In the genomic region with DNA sequence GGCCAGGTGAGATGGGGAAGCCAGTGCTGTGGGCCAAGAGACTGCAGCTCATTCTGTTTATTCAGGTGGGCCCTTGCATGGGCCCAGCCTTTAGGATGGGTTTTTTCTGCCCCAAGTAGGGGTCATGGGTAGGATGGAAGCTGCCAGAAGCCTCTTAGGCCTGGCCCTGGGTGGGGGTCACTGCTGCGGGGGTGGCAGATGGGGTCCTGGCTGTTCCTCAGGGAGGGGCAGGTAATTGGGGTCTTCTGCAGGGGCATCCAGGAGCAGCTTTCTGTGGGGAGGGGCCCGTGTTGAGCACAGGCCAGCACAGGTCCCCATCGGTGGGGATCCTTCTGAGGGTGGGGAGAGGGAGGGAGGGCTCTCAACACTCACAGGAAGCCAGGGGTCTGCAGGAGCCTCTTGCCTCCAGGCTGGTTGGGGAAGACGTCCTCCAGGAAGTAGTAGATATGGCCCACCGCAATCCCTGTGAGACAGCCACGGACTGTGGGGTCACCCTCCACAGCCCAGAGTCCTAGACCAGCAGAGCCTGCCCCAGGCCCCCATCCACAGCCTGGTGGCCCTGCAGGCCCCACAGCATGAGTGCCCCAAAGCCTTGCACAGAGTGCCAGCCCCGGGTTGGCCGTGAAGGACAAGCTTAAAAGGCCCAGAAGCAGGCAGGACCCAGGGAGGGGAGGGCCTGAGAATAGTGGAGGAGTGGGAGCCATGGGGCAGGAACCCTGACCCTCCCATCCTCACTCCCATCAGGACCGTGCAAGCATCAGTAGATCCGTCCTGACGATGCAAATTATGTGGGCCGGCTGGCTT, we compare ENCODE assay signal across 11 cellular contexts. TPM values are rescaled to one million over a fixed set of nuclear protein-coding genes. Genes with fewer than 3 reads are reported as not detected.
DNase-seq lines count a peak whose midpoint lies in the region; ATAC-seq and TF ChIP-seq lines count a peak whose summit lies in the region.
"Had no signal": no experiment of that assay in that cellular context is flagged by ENCODE, and none has a peak within 500 bp of the region (broad histone marks: within the 10 kb centered on the region; RNA-seq: fewer than 3 reads in every experiment).

No MANE protein-coding gene starts in this region.

- TF ChIP-seq CTCF in activated CD8-positive, alpha-beta T cell treated with anti-CD3 and anti-CD28 coated beads for 36 hours (IDR thresholded peaks at IDR 0.05): no peak
- TF ChIP-seq CTCF in right lobe of liver (IDR thresholded peaks at IDR 0.05) (no peak), testis (IDR thresholded peaks at IDR 0.05) (no peak)

- DNase-seq in activated naive CD4-positive, alpha-beta T cell treated with anti-CD3 and anti-CD28 coated beads, Interleukin-2, amount 10 ng/mL, durations not matched to agents 7 days and 5 days: no peak
- no peak for DNase-seq in activated naive CD4-positive, alpha-beta T cell (lab: John Stamatoyannopoulos, UW)
- no peak for DNase-seq in activated CD8-positive, alpha-beta T cell treated with anti-CD3 and anti-CD28 coated beads for 36 hours
- DNase-seq in right lobe of liver (peak; percentile 16 to 40 (median 39)), testis (no peak), HuH-7.5 (ENCODE audit: low spot score) (no peak)
- DNase-seq: MV-4-11 had no signal

- no peak overlapping the region for H3K27ac ChIP-seq in right lobe of liver
- peak overlapping the region; percentile 5 to 35 for H3K27ac ChIP-seq in testis
- H3K27ac ChIP-seq: HL-60, vagina had no signal

- H3K36me3 Mint-ChIP-seq in activated naive CD4-positive, alpha-beta T cell treated with anti-CD3 and anti-CD28 coated beads, Interleukin-2, amount 10 ng/mL, durations not matched to agents 7 days and 5 days: peaks cover 11% of the 10 kb centered on the region
- peaks cover 2% of the 10 kb centered on the region for H3K36me3 Mint-ChIP-seq in activated CD8-positive, alpha-beta T cell treated with anti-CD3 and anti-CD28 coated beads for 36 hours (ENCODE audit: low read depth)

- 94% methylated on average over 2 of the region's 12 CpGs for WGBS in right lobe of liver (ENCODE audit: insufficient coverage, low coverage, low lambda C conversion rate, missing lambda C conversion rate)
- WGBS in testis, 2 donors: 83 to 87% methylated on average over 5 to 12 of the region's 12 CpGs

- H3K36me3 ChIP-seq in right lobe of liver (peaks cover 0 to 5% (median 2%) of the 10 kb centered on the region in 4 donors), testis (ENCODE audit: low read depth, missing control alignments) (no peaks in the 10 kb centered on the region)

- CTCF ChIA-PET in activated naive CD4-positive, alpha-beta T cell treated with anti-CD3 and anti-CD28 coated beads, Interleukin-2, amount 10 ng/mL, durations not matched to agents 7 days and 5 days (lab: Charles Lee): interaction anchor here (1.4 kb wide), 1 partner anchor 68 kb away, joined by 5 read pairs; no protein-coding TSS in a partner anchor
- CTCF ChIA-PET in activated CD8-positive, alpha-beta T cell treated with anti-CD3 and anti-CD28 coated beads for 36 hours (lab: Charles Lee): interaction anchor here (1.2 kb wide), 1 partner anchor 13 kb away, joined by 5 read pairs; no protein-coding TSS in a partner anchor

- H3K9me3 ChIP-seq in right lobe of liver (no peaks in the 10 kb centered on the region), testis (no peaks in the 10 kb centered on the region)
- H3K9me3 ChIP-seq: vagina had no signal

- H3K9me3 Mint-ChIP-seq in activated naive CD4-positive, alpha-beta T cell treated with anti-CD3 and anti-CD28 coated beads, Interleukin-2, amount 10 ng/mL, durations not matched to agents 7 days and 5 days: no peaks in the 10 kb centered on the region
- no peaks in the 10 kb centered on the region for H3K9me3 Mint-ChIP-seq in activated CD8-positive, alpha-beta T cell treated with anti-CD3 and anti-CD28 coated beads for 36 hours

- no peak for TF ChIP-seq POLR2A in right lobe of liver (IDR thresholded peaks at IDR 0.05)
- TF ChIP-seq POLR2A in testis (IDR thresholded peaks at IDR 0.05): no peak

- no peaks in the 10 kb centered on the region for H3K27me3 ChIP-seq in right lobe of liver
- no peaks in the 10 kb centered on the region for H3K27me3 ChIP-seq in testis
- H3K27me3 ChIP-seq: vagina had no signal

- no peak overlapping the region for H3K4me3 ChIP-seq in right lobe of liver
- H3K4me3 ChIP-seq in testis: no peak overlapping the region
- H3K4me3 ChIP-seq: vagina had no signal

- H3K27ac Mint-ChIP-seq in activated naive CD4-positive, alpha-beta T cell treated with anti-CD3 and anti-CD28 coated beads, Interleukin-2, amount 10 ng/mL, durations not matched to agents 7 days and 5 days: peak overlapping the region; percentile 63
- H3K27ac Mint-ChIP-seq in activated CD8-positive, alpha-beta T cell treated with anti-CD3 and anti-CD28 coated beads for 36 hours: no peak overlapping the region

- no peak for ATAC-seq in activated CD8-positive, alpha-beta T cell treated with anti-CD3 and anti-CD28 coated beads for 36 hours
- ATAC-seq in right lobe of liver: no peak
- no peak for ATAC-seq in GM21786 (IDR thresholded peaks at IDR 0.05; ENCODE audit: unreplicated experiment)
- no peak for ATAC-seq in GM21737 (IDR thresholded peaks at IDR 0.05; ENCODE audit: unreplicated experiment)

- intact Hi-C loops in activated CD8-positive, alpha-beta T cell treated with anti-CD3 and anti-CD28 coated beads for 36 hours (cut with micrococcal nuclease): loop anchor here (5.0 kb wide), 1 partner anchor 65 kb away; the partner anchor contains the start of gene MMP11
- intact Hi-C loops in right lobe of liver (cut with DNase I) (no loop called here), testis (cut with DNase I; ENCODE audit: low total_unique reads) (no loop called here)

- H3K4me3 Mint-ChIP-seq in activated naive CD4-positive, alpha-beta T cell treated with anti-CD3 and anti-CD28 coated beads, Interleukin-2, amount 10 ng/mL, durations not matched to agents 7 days and 5 days: peak overlapping the region; percentile 57
- H3K4me3 Mint-ChIP-seq in activated CD8-positive, alpha-beta T cell treated with anti-CD3 and anti-CD28 coated beads for 36 hours: peak overlapping the region; percentile 81

- H3K27me3 Mint-ChIP-seq in activated naive CD4-positive, alpha-beta T cell treated with anti-CD3 and anti-CD28 coated beads, Interleukin-2, amount 10 ng/mL, durations not matched to agents 7 days and 5 days: peaks cover 17% of the 10 kb centered on the region
- peaks cover 2% of the 10 kb centered on the region for H3K27me3 Mint-ChIP-seq in activated CD8-positive, alpha-beta T cell treated with anti-CD3 and anti-CD28 coated beads for 36 hours

- peaks cover 25% of the 10 kb centered on the region for H3K4me1 Mint-ChIP-seq in activated naive CD4-positive, alpha-beta T cell treated with anti-CD3 and anti-CD28 coated beads, Interleukin-2, amount 10 ng/mL, durations not matched to agents 7 days and 5 days
- H3K4me1 Mint-ChIP-seq in activated CD8-positive, alpha-beta T cell treated with anti-CD3 and anti-CD28 coated beads for 36 hours (ENCODE audit: low read depth): peaks cover 20% of the 10 kb centered on the region

- H3K4me1 ChIP-seq in right lobe of liver (peaks cover 0 to 7% (median 0%) of the 10 kb centered on the region in 4 donors), testis (peaks cover 23% of the 10 kb centered on the region)

- POLR2A ChIA-PET in activated CD8-positive, alpha-beta T cell treated with anti-CD3 and anti-CD28 coated beads for 36 hours (lab: Charles Lee): interaction anchor here (0.8 to 1.3 kb wide), 4 partner anchors 11 to 59 kb away, joined by 3 to 4 read pairs (median 3); partner anchors contain the start of gene MIF

RNA-seq across cellular contexts. Expression of gene DERL3, which starts 1.9 kb away (rescaled TPM):
- total RNA-seq in activated CD8-positive, alpha-beta T cell treated with anti-CD3 and anti-CD28 coated beads for 36 hours: 1 to 10 TPM; 5.4 to 7.6 TPM
- 1 to 10 TPM; 1.1 to 7.1 (median 4.1) TPM for total RNA-seq in right lobe of liver
- 10 to 100 TPM; 14.9 to 16.2 TPM for total RNA-seq in testis
- 48.7 TPM for polyA plus RNA-seq in testis (ENCODE audit: insufficient read depth, low read depth, low replicate concordance)

RNA-seq across cellular contexts. Expression of gene SLC2A11, which starts 20.8 kb away (rescaled TPM):
- 1 to 10 TPM; 8.0 to 8.6 TPM for total RNA-seq in activated CD8-positive, alpha-beta T cell treated with anti-CD3 and anti-CD28 coated beads for 36 hours
- total RNA-seq in right lobe of liver: 1 to 10 TPM; 2.9 to 7.1 (median 5.0) TPM
- total RNA-seq in testis: 10 to 100 TPM; 21.8 to 22.7 TPM
- 14.3 TPM for polyA plus RNA-seq in testis (ENCODE audit: insufficient read depth, low read depth, low replicate concordance)

RNA-seq across cellular contexts. Expression of gene SMARCB1, which starts 50.1 kb away (rescaled TPM):
- 10 to 100 TPM; 82.8 to 86.3 TPM for total RNA-seq in activated CD8-positive, alpha-beta T cell treated with anti-CD3 and anti-CD28 coated beads for 36 hours
- total RNA-seq in right lobe of liver (10 to 100 TPM; 19.9 to 70.2 (median 25.3) TPM), testis (100 to 1,000 TPM; 158 to 165 TPM)
- 160 TPM for polyA plus RNA-seq in testis (ENCODE audit: insufficient read depth, low read depth, low replicate concordance)

RNA-seq across cellular contexts. Expression of gene MIF, which starts 57.3 kb away (rescaled TPM):
- total RNA-seq in activated CD8-positive, alpha-beta T cell treated with anti-CD3 and anti-CD28 coated beads for 36 hours: 1,000 to 10,000 TPM; 1,485 to 1,525 TPM
- total RNA-seq in right lobe of liver (100 to 1,000 TPM in 5 of 6 experiments, 10 to 100 TPM in 1; 79.4 to 561 (median 307) TPM), testis (100 to 1,000 TPM; 239 to 472 TPM)
- polyA plus RNA-seq in testis (ENCODE audit: insufficient read depth, low read depth, low replicate concordance): 177 TPM

Comparison
In these comparisons a context has a peak if more than half of its experiments do, and no peak if none do; other contexts are left out.
1. DNase-seq: peak in right lobe of liver (3 of 3); none in activated naive CD4-positive, alpha-beta T cell treated with anti-CD3 and anti-CD28 coated beads, Interleukin-2, amount 10 ng/mL, durations not matched to agents 7 days and 5 days (single experiment), activated naive CD4-positive, alpha-beta T cell (0 of 4), activated CD8-positive, alpha-beta T cell treated with anti-CD3 and anti-CD28 coated beads for 36 hours (single experiment), testis (single experiment) and HuH-7.5 (single experiment).
2. H3K27ac ChIP-seq: peak in testis (2 of 2); none in right lobe of liver (0 of 3).